18 cellular contexts compared by ENCODE assay signal in the genomic region with DNA sequence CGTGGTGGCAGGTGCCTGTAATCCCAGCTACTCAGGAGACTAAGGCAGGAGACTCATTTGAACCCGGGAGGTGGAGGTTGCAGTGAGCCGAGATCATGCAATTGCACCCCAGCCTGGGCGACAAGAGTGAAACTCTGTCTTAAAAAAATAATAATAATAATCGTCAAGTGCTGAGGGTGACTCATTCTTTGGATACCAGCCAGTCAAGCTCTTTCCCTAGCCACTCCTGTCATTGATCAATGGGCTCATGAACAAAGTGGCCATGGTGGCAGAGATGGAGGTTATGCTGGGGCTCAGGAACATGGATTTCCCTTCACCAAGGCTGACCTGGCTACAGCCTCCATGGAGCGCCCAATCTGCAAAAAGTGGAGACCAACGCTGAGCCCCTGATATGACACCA.
A peak's percentile ranks its signal among the peaks of the same experiment; 100 is the strongest.
DNase-seq lines count a peak whose midpoint lies in the region; ATAC-seq and TF ChIP-seq lines count a peak whose summit lies in the region.
"Had no signal": no experiment of that assay in that cellular context is flagged by ENCODE, and none has a peak within 500 bp of the region (broad histone marks: within the 10 kb centered on the region; RNA-seq: fewer than 3 reads in every experiment).

No MANE protein-coding gene starts in this region.

- H3K9ac ChIP-seq in HCT116 (ENCODE audit: low read length): no peak overlapping the region

- no peak overlapping the region; the same call in 1 of the 2 replicates for H3K4me2 ChIP-seq in HCT116 (ENCODE audit: low read length)

- no peaks in the 10 kb centered on the region for H3K79me2 ChIP-seq in HCT116 (ENCODE audit: insufficient read depth, low read length)

- no peak overlapping the region for H3K4me3 ChIP-seq in HCT116 (replicated peaks in 1 of 2; ENCODE audit: low read depth in 1 of 2, low read length in 2 of 2)
- H3K4me3 ChIP-seq: SJCRH30 had no signal

- ATAC-seq in HCT116: peak; percentile 30; the same call in 1 of the 2 replicates

- no peaks in the 10 kb centered on the region for H3K27me3 ChIP-seq in HCT116 (ENCODE audit: insufficient read depth, low read length)
- H3K27me3 ChIP-seq: SJCRH30 had no signal

- no peak overlapping the region for H2AFZ ChIP-seq in HCT116 (ENCODE audit: low read depth, low read length, poor library complexity, severe bottlenecking)

- POLR2A ChIA-PET in HCT116 (lab: Charles Lee): no interaction called here

- no peak overlapping the region for H3K27ac ChIP-seq in HCT116 (ENCODE audit: low read depth, low read length)
- H3K27ac ChIP-seq: SJCRH30 had no signal

- H3K9me2 ChIP-seq in HCT116 (ENCODE audit: insufficient read depth): no peaks in the 10 kb centered on the region

- no peaks in the 10 kb centered on the region for H4K20me1 ChIP-seq in HCT116 (ENCODE audit: insufficient read depth)

- TF ChIP-seq POLR2A in HCT116 (IDR thresholded peaks at IDR 0.05; ENCODE audit: borderline replicate concordance, extremely low read depth, insufficient read depth, insufficient read length): no peak

- RAD21 ChIA-PET in HCT116 (lab: Charles Lee; ENCODE audit: low non-redundant PET in 1 of 2, low total read pairs in 2 of 2, uncharacterized antibody in 2 of 2, unreplicated experiment in 2 of 2): no interaction called here

- no peak for DNase-seq in HCT116 (ENCODE audit: low read depth, low spot score)
- peak; percentile 55 for DNase-seq in astrocyte of the hippocampus (ENCODE audit: low read depth, low spot score)
- peak; percentile 66 for DNase-seq in dermis blood vessel endothelial cell
- DNase-seq in lung microvascular endothelial cell (ENCODE audit: low read depth in 2 of 2): peak; percentile 63 to 85
- DNase-seq in activated CD4-positive, CD25-positive, alpha-beta regulatory T cell (lab: John Stamatoyannopoulos, UW): no peak
- no peak for DNase-seq in ecto neural progenitor cell (ENCODE audit: low spot score)
- no peak for DNase-seq in activated CD4-positive, alpha-beta T cell treated with anti-CD3 and anti-CD28 coated beads for 1 hour
- DNase-seq: COR-L47, HCEC 1CT, KBM-7, NCI-H1417 treated with DMSO at 0.1 percent for 48 hours, NCI-H1930, NCI-H2171, NCI-H446, NCI-H69, OCI-M1, RPMI8226, SJCRH30 had no signal

- BruUV-seq in HCT116 (replicated peaks; lab: Mats Ljungman, UMichigan): no TSS peak

- intact Hi-C loops in HCT116 (cut with micrococcal nuclease): no loop called here

- CTCF ChIA-PET in HCT116 (lab: Charles Lee): no interaction called here

- peaks cover 3 to 7% of the 10 kb centered on the region in 2 experiments; a peak in 3 of 4 replicates for H3K4me1 ChIP-seq in HCT116 (ENCODE audit: control insufficient read depth in 1 of 2, insufficient read depth in 2 of 2, low read length in 2 of 2)
- H3K4me1 ChIP-seq: SJCRH30 had no signal

- TF ChIP-seq CTCF in HCT116 (IDR thresholded peaks at IDR 0.05 in 2 of 3, conservative IDR thresholded peaks at IDR 0.05 in 1 of 3; ENCODE audit: borderline replicate concordance in 1 of 3, insufficient read depth in 1 of 3, low read depth in 2 of 3, low read length in 2 of 3): no peak

- H3K36me3 ChIP-seq in HCT116 (ENCODE audit: control insufficient read depth in 1 of 2, insufficient read depth in 2 of 2, low read length in 2 of 2): no peaks in the 10 kb centered on the region
- H3K36me3 ChIP-seq: SJCRH30 had no signal

- no peak for TF ChIP-seq RAD21 in HCT116 (IDR thresholded peaks at IDR 0.05; ENCODE audit: low read depth)

- no peaks in the 10 kb centered on the region; a peak in 1 of 4 replicates for H3K9me3 ChIP-seq in HCT116 (ENCODE audit: control insufficient read depth in 1 of 2, insufficient read depth in 1 of 2, low read depth in 1 of 2, low read length in 2 of 2)

TF ChIP-seq in HCT116, 20 proteins besides CTCF, POLR2A, EP300 and RAD21:
- TF ChIP-seq JUND (IDR thresholded peaks at IDR 0.05): no peak
- TF ChIP-seq, protein P1, sequence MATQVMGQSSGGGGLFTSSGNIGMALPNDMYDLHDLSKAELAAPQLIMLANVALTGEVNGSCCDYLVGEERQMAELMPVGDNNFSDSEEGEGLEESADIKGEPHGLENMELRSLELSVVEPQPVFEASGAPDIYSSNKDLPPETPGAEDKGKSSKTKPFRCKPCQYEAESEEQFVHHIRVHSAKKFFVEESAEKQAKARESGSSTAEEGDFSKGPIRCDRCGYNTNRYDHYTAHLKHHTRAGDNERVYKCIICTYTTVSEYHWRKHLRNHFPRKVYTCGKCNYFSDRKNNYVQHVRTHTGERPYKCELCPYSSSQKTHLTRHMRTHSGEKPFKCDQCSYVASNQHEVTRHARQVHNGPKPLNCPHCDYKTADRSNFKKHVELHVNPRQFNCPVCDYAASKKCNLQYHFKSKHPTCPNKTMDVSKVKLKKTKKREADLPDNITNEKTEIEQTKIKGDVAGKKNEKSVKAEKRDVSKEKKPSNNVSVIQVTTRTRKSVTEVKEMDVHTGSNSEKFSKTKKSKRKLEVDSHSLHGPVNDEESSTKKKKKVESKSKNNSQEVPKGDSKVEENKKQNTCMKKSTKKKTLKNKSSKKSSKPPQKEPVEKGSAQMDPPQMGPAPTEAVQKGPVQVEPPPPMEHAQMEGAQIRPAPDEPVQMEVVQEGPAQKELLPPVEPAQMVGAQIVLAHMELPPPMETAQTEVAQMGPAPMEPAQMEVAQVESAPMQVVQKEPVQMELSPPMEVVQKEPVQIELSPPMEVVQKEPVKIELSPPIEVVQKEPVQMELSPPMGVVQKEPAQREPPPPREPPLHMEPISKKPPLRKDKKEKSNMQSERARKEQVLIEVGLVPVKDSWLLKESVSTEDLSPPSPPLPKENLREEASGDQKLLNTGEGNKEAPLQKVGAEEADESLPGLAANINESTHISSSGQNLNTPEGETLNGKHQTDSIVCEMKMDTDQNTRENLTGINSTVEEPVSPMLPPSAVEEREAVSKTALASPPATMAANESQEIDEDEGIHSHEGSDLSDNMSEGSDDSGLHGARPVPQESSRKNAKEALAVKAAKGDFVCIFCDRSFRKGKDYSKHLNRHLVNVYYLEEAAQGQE (IDR thresholded peaks at IDR 0.05; ENCODE audit: low read depth): no peak
- peak; percentile 17; the same call in 1 of the 2 replicates for TF ChIP-seq FOSL1 (IDR thresholded peaks at IDR 0.05; ENCODE audit: low read depth)

Comparison
In these comparisons a context has a peak if more than half of its experiments do, and no peak if none do; other contexts are left out.
1. DNase-seq: peak in astrocyte of the hippocampus (single experiment), dermis blood vessel endothelial cell (single experiment) and lung microvascular endothelial cell (2 of 2); none in HCT116 (single experiment), activated CD4-positive, CD25-positive, alpha-beta regulatory T cell (0 of 4), ecto neural progenitor cell (single experiment) and activated CD4-positive, alpha-beta T cell treated with anti-CD3 and anti-CD28 coated beads for 1 hour (single experiment).